ENCODE assay signal across 11 cellular contexts in genomic region chr7:36400023-36400422, GRCh38.
"Had no signal": no experiment of that assay in that cellular context is flagged by ENCODE, and none has a peak within 500 bp of the region (broad histone marks: within the 10 kb centered on the region; RNA-seq: fewer than 3 reads in every experiment).

No MANE protein-coding gene starts in this region.

- H3K4me3 Mint-ChIP-seq: natural killer cell had no signal

- H3K9me3 Mint-ChIP-seq: natural killer cell had no signal

- ATAC-seq: esophagus mucosa, heart right ventricle, natural killer cell had no signal

- H3K36me3 Mint-ChIP-seq: natural killer cell had no signal

- H3K27ac Mint-ChIP-seq: natural killer cell had no signal

- DNase-seq: activated CD4-positive, alpha-beta T cell treated with anti-CD3 and anti-CD28 coated beads, Interleukin-2, amount 50 U/mL, for 1 hour; activated naive CD4-positive, alpha-beta T cell treated with anti-CD3 and anti-CD28 coated beads, Interleukin-2, amount 50 U/mL, for 16 hours; activated T-cell treated with anti-CD3 and anti-CD28 coated beads, Interleukin-2, amount 50 U/mL, for 1 hour; amniotic stem cell; dorsolateral prefrontal cortex; heart right ventricle; natural killer cell; stimulated activated CD4-positive, alpha-beta T cell treated with anti-CD3 and anti-CD28 coated beads, Interleukin-4, amount 100 ng/mL, for 4 hours; thyroid gland; uterus had no signal
